ENCODE assay signal across 13 cellular contexts in the genomic region with DNA sequence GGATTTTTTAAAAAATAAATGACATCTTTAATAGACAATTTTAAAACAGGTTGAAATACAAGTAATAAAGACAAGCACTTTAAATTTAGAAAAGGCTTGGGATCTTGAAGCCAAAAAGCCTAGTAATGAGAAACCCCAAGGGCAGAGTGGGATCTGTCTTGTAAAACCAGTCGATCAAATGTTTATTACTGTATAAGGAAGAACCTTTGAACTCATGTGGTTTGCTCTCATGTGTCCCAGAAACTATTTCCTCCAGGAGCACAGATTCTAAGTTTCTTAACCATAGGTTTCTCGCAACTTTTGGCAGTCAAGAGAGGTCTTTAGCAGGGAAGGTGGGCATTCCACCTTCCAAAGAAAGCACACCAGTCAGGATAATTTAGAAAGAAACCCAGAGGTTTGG.
"Had no signal": no experiment of that assay in that cellular context is flagged by ENCODE, and none has a peak within 500 bp of the region (broad histone marks: within the 10 kb centered on the region; RNA-seq: fewer than 3 reads in every experiment).

No MANE protein-coding gene starts in this region.

- H3K9ac ChIP-seq: parathyroid adenoma had no signal

- H2AFZ ChIP-seq: parathyroid adenoma had no signal

- H3K9me3 ChIP-seq: thyroid gland, uterus had no signal

- H3K79me2 ChIP-seq: parathyroid adenoma had no signal

- ATAC-seq: activated CD8-positive, alpha-beta memory T cell treated with anti-CD3 and anti-CD28 coated beads, Interleukin-2, amount 10 ng/mL, durations not matched to agents 7 days and 5 days had no signal

- H3K27ac ChIP-seq: dorsolateral prefrontal cortex, parathyroid adenoma, thyroid gland, uterus had no signal

- H3K4me3 ChIP-seq: dorsolateral prefrontal cortex, thyroid gland, uterus had no signal

- DNase-seq: activated CD4-positive, alpha-beta T cell treated with anti-CD3 and anti-CD28 coated beads, Interleukin-2, amount 50 U/mL, for 48 hours; activated CD4-positive, CD25-positive, alpha-beta regulatory T cell treated with anti-CD3 and anti-CD28 coated beads, Interleukin-2, amount 50 U/mL, for 72 hours; activated CD8-positive, alpha-beta memory T cell treated with anti-CD3 and anti-CD28 coated beads, Interleukin-2, amount 10 ng/mL, durations not matched to agents 7 days and 5 days; activated effector memory CD4-positive, alpha-beta T cell treated with Interleukin-2 at 50 U/mL for 16 hours; activated T-cell treated with anti-CD3 and anti-CD28 coated beads, Interleukin-2, amount 50 U/mL, for 24 hours; brain microvascular endothelial cell; dorsolateral prefrontal cortex; midbrain; naive B cell; retina; thyroid gland; uterus had no signal

- H3K36me3 ChIP-seq: brain microvascular endothelial cell, thyroid gland, uterus had no signal

- H3K27me3 ChIP-seq: brain microvascular endothelial cell, thyroid gland, uterus had no signal

- H3K4me1 ChIP-seq: parathyroid adenoma, thyroid gland, uterus had no signal
